1 cellular context compared by ENCODE assay signal in genomic region chr15:24696855-24697254, GRCh38.
TF ChIP-seq lines count a peak whose summit lies in the region.

No MANE protein-coding gene starts in this region.

TF ChIP-seq in WTC11, 78 proteins besides CTCF, POLR2A, EP300 and RAD21 (continued from another document):
- no peak for TF ChIP-seq AFF4 (CRISPR knock-in tag; IDR thresholded peaks at IDR 0.05; ENCODE audit: borderline replicate concordance)
- TF ChIP-seq, protein P1, sequence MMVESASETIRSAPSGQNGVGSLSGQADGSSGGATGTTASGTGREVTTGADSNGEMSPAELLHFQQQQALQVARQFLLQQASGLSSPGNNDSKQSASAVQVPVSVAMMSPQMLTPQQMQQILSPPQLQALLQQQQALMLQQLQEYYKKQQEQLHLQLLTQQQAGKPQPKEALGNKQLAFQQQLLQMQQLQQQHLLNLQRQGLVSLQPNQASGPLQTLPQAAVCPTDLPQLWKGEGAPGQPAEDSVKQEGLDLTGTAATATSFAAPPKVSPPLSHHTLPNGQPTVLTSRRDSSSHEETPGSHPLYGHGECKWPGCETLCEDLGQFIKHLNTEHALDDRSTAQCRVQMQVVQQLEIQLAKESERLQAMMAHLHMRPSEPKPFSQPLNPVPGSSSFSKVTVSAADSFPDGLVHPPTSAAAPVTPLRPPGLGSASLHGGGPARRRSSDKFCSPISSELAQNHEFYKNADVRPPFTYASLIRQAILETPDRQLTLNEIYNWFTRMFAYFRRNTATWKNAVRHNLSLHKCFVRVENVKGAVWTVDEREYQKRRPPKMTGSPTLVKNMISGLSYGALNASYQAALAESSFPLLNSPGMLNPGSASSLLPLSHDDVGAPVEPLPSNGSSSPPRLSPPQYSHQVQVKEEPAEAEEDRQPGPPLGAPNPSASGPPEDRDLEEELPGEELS (CRISPR knock-in tag; IDR thresholded peaks at IDR 0.05): no peak
- TF ChIP-seq ETV6 (CRISPR knock-in tag; IDR thresholded peaks at IDR 0.05): no peak
- TF ChIP-seq ZSCAN18 (CRISPR knock-in tag; IDR thresholded peaks at IDR 0.05): no peak
- TF ChIP-seq, protein P2, sequence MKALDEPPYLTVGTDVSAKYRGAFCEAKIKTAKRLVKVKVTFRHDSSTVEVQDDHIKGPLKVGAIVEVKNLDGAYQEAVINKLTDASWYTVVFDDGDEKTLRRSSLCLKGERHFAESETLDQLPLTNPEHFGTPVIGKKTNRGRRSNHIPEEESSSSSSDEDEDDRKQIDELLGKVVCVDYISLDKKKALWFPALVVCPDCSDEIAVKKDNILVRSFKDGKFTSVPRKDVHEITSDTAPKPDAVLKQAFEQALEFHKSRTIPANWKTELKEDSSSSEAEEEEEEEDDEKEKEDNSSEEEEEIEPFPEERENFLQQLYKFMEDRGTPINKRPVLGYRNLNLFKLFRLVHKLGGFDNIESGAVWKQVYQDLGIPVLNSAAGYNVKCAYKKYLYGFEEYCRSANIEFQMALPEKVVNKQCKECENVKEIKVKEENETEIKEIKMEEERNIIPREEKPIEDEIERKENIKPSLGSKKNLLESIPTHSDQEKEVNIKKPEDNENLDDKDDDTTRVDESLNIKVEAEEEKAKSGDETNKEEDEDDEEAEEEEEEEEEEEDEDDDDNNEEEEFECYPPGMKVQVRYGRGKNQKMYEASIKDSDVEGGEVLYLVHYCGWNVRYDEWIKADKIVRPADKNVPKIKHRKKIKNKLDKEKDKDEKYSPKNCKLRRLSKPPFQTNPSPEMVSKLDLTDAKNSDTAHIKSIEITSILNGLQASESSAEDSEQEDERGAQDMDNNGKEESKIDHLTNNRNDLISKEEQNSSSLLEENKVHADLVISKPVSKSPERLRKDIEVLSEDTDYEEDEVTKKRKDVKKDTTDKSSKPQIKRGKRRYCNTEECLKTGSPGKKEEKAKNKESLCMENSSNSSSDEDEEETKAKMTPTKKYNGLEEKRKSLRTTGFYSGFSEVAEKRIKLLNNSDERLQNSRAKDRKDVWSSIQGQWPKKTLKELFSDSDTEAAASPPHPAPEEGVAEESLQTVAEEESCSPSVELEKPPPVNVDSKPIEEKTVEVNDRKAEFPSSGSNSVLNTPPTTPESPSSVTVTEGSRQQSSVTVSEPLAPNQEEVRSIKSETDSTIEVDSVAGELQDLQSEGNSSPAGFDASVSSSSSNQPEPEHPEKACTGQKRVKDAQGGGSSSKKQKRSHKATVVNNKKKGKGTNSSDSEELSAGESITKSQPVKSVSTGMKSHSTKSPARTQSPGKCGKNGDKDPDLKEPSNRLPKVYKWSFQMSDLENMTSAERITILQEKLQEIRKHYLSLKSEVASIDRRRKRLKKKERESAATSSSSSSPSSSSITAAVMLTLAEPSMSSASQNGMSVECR (CRISPR knock-in tag; IDR thresholded peaks at IDR 0.05; ENCODE audit: borderline replicate concordance): no peak
- no peak for TF ChIP-seq ATF6 (CRISPR knock-in tag; IDR thresholded peaks at IDR 0.05)
- TF ChIP-seq JAZF1 (CRISPR knock-in tag; IDR thresholded peaks at IDR 0.05): no peak
- TF ChIP-seq MAX (CRISPR knock-in tag; IDR thresholded peaks at IDR 0.05): no peak
- TF ChIP-seq FOXK1 (CRISPR knock-in tag; IDR thresholded peaks at IDR 0.05): no peak
